In the genomic region with DNA sequence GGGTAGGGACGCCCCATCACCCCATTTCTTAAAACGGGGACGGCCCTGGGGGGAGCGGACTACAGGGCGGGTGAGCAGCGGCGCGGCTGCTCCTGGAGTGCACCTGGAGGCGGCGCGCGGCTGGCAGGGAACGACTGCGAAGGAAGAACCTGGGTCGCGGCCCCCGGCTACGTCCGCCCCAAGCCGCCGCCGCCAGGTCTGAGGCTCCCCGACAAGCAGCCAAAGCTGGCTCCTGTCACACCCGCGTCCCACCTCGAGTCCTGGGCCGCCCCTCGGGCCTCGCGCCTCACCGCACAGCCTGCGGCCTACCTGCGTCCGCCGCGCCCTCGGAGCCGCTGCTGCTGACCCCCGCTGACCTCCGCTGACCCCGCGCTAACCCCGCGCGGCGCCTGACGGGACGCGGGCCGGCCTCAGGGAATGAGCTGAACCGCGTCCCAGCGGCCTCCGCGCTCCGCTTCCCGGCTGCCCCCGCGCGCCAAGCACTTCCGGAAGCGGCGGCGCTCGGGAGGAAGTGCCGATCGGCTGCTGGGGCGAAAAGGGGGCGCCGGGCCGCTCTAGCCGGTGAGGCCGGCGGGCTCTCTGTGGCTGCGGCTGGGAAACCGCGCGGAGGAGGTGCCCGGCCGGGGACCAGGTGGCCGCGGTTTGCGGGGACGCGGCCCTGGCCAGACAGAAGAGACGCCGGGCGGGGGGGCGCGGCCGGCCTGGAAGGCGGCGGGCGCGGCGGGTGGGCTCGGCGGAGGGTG, we compare ENCODE assay signal across 1 cellular context.
TF ChIP-seq lines count a peak whose summit lies in the region.

A gene with protein sequence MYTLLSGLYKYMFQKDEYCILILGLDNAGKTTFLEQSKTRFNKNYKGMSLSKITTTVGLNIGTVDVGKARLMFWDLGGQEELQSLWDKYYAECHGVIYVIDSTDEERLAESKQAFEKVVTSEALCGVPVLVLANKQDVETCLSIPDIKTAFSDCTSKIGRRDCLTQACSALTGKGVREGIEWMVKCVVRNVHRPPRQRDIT (minus strand): TSS at position 419 of the 743 bp plus-strand sequence. CDS start 885 bp downstream, outside the sequence.
A gene with protein sequence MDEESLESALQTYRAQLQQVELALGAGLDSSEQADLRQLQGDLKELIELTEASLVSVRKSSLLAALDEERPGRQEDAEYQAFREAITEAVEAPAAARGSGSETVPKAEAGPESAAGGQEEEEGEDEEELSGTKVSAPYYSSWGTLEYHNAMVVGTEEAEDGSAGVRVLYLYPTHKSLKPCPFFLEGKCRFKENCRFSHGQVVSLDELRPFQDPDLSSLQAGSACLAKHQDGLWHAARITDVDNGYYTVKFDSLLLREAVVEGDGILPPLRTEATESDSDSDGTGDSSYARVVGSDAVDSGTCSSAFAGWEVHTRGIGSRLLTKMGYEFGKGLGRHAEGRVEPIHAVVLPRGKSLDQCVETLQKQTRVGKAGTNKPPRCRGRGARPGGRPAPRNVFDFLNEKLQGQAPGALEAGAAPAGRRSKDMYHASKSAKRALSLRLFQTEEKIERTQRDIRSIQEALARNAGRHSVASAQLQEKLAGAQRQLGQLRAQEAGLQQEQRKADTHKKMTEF (plus strand): TSS at position 482 of the 743 bp plus-strand sequence. CDS start 542 bp downstream, outside the sequence.

TF ChIP-seq in K562, 482 proteins besides CTCF, POLR2A, EP300 and RAD21 (continued from another document and continues in another):
- TF ChIP-seq, protein P1, sequence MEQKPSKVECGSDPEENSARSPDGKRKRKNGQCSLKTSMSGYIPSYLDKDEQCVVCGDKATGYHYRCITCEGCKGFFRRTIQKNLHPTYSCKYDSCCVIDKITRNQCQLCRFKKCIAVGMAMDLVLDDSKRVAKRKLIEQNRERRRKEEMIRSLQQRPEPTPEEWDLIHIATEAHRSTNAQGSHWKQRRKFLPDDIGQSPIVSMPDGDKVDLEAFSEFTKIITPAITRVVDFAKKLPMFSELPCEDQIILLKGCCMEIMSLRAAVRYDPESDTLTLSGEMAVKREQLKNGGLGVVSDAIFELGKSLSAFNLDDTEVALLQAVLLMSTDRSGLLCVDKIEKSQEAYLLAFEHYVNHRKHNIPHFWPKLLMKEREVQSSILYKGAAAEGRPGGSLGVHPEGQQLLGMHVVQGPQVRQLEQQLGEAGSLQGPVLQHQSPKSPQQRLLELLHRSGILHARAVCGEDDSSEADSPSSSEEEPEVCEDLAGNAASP (IDR thresholded peaks at IDR 0.05), result no peak
- TF ChIP-seq ARID2 (IDR thresholded peaks at IDR 0.05), result no peak
- TF ChIP-seq, protein P2, sequence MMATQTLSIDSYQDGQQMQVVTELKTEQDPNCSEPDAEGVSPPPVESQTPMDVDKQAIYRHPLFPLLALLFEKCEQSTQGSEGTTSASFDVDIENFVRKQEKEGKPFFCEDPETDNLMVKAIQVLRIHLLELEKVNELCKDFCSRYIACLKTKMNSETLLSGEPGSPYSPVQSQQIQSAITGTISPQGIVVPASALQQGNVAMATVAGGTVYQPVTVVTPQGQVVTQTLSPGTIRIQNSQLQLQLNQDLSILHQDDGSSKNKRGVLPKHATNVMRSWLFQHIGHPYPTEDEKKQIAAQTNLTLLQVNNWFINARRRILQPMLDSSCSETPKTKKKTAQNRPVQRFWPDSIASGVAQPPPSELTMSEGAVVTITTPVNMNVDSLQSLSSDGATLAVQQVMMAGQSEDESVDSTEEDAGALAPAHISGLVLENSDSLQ (IDR thresholded peaks at IDR 0.05), result no peak
- TF ChIP-seq POLR2AphosphoS5 (IDR thresholded peaks at IDR 0.05; ENCODE audit: control insufficient read depth, insufficient read depth, low read depth, low read length), result peak; percentile 55; the same call in 1 of the 2 replicates
- peak; percentile 83 for TF ChIP-seq HMGN3 (IDR thresholded peaks at IDR 0.05; ENCODE audit: borderline replicate concordance, extremely low read depth, insufficient read length, low read depth, low read length)
- TF ChIP-seq, protein P3, sequence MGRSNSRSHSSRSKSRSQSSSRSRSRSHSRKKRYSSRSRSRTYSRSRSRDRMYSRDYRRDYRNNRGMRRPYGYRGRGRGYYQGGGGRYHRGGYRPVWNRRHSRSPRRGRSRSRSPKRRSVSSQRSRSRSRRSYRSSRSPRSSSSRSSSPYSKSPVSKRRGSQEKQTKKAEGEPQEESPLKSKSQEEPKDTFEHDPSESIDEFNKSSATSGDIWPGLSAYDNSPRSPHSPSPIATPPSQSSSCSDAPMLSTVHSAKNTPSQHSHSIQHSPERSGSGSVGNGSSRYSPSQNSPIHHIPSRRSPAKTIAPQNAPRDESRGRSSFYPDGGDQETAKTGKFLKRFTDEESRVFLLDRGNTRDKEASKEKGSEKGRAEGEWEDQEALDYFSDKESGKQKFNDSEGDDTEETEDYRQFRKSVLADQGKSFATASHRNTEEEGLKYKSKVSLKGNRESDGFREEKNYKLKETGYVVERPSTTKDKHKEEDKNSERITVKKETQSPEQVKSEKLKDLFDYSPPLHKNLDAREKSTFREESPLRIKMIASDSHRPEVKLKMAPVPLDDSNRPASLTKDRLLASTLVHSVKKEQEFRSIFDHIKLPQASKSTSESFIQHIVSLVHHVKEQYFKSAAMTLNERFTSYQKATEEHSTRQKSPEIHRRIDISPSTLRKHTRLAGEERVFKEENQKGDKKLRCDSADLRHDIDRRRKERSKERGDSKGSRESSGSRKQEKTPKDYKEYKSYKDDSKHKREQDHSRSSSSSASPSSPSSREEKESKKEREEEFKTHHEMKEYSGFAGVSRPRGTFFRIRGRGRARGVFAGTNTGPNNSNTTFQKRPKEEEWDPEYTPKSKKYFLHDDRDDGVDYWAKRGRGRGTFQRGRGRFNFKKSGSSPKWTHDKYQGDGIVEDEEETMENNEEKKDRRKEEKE (IDR thresholded peaks at IDR 0.05; ENCODE audit: borderline replicate concordance in 1 of 2, control insufficient read depth in 1 of 2, low read depth in 2 of 2, low read length in 1 of 2), result 0 out of 4 replicates have a peak, but pooled peaks of 1 of the 2 experiments have one; percentile 73
- TF ChIP-seq, protein P4, sequence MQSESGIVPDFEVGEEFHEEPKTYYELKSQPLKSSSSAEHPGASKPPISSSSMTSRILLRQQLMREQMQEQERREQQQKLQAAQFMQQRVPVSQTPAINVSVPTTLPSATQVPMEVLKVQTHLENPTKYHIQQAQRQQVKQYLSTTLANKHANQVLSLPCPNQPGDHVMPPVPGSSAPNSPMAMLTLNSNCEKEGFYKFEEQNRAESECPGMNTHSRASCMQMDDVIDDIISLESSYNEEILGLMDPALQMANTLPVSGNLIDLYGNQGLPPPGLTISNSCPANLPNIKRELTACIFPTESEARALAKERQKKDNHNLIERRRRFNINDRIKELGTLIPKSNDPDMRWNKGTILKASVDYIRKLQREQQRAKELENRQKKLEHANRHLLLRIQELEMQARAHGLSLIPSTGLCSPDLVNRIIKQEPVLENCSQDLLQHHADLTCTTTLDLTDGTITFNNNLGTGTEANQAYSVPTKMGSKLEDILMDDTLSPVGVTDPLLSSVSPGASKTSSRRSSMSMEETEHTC (IDR thresholded peaks at IDR 0.05), result no peak
- TF ChIP-seq ZNF134 (CRISPR knock-in tag; conservative IDR thresholded peaks at IDR 0.05), result no peak; the same call in 1 of the 2 replicates
- TF ChIP-seq, protein P5, sequence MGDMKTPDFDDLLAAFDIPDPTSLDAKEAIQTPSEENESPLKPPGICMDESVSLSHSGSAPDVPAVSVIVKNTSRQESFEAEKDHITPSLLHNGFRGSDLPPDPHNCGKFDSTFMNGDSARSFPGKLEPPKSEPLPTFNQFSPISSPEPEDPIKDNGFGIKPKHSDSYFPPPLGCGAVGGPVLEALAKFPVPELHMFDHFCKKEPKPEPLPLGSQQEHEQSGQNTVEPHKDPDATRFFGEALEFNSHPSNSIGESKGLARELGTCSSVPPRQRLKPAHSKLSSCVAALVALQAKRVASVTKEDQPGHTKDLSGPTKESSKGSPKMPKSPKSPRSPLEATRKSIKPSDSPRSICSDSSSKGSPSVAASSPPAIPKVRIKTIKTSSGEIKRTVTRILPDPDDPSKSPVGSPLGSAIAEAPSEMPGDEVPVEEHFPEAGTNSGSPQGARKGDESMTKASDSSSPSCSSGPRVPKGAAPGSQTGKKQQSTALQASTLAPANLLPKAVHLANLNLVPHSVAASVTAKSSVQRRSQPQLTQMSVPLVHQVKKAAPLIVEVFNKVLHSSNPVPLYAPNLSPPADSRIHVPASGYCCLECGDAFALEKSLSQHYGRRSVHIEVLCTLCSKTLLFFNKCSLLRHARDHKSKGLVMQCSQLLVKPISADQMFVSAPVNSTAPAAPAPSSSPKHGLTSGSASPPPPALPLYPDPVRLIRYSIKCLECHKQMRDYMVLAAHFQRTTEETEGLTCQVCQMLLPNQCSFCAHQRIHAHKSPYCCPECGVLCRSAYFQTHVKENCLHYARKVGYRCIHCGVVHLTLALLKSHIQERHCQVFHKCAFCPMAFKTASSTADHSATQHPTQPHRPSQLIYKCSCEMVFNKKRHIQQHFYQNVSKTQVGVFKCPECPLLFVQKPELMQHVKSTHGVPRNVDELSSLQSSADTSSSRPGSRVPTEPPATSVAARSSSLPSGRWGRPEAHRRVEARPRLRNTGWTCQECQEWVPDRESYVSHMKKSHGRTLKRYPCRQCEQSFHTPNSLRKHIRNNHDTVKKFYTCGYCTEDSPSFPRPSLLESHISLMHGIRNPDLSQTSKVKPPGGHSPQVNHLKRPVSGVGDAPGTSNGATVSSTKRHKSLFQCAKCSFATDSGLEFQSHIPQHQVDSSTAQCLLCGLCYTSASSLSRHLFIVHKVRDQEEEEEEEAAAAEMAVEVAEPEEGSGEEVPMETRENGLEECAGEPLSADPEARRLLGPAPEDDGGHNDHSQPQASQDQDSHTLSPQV (IDR thresholded peaks at IDR 0.05), result peak; percentile 91
- peak; percentile 68; the same call in 1 of the 2 replicates for TF ChIP-seq CTBP1 (IDR thresholded peaks at IDR 0.05; ENCODE audit: borderline replicate concordance)
- peak; percentile 96 for TF ChIP-seq ELF1 (tag; IDR thresholded peaks at IDR 0.05)
- TF ChIP-seq MIER1 (IDR thresholded peaks at IDR 0.05; ENCODE audit: low read depth), result no peak
- TF ChIP-seq ETV6 (IDR thresholded peaks at IDR 0.05; ENCODE audit: borderline replicate concordance in 1 of 2, low read depth in 2 of 2, low read length in 1 of 2), result no peak
- TF ChIP-seq ETV6 (CRISPR knock-in tag; IDR thresholded peaks at IDR 0.05; ENCODE audit: borderline replicate concordance), result no peak
- TF ChIP-seq, protein P6, sequence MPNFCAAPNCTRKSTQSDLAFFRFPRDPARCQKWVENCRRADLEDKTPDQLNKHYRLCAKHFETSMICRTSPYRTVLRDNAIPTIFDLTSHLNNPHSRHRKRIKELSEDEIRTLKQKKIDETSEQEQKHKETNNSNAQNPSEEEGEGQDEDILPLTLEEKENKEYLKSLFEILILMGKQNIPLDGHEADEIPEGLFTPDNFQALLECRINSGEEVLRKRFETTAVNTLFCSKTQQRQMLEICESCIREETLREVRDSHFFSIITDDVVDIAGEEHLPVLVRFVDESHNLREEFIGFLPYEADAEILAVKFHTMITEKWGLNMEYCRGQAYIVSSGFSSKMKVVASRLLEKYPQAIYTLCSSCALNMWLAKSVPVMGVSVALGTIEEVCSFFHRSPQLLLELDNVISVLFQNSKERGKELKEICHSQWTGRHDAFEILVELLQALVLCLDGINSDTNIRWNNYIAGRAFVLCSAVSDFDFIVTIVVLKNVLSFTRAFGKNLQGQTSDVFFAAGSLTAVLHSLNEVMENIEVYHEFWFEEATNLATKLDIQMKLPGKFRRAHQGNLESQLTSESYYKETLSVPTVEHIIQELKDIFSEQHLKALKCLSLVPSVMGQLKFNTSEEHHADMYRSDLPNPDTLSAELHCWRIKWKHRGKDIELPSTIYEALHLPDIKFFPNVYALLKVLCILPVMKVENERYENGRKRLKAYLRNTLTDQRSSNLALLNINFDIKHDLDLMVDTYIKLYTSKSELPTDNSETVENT (CRISPR knock-in tag; IDR thresholded peaks at IDR 0.05), result no peak
- TF ChIP-seq GABPB2 (CRISPR knock-in tag; conservative IDR thresholded peaks at IDR 0.05), result no peak
- no peak for TF ChIP-seq ZBED1 (IDR thresholded peaks at IDR 0.05)
- TF ChIP-seq PTRF (tag; IDR thresholded peaks at IDR 0.05), result no peak
- TF ChIP-seq, protein P7, sequence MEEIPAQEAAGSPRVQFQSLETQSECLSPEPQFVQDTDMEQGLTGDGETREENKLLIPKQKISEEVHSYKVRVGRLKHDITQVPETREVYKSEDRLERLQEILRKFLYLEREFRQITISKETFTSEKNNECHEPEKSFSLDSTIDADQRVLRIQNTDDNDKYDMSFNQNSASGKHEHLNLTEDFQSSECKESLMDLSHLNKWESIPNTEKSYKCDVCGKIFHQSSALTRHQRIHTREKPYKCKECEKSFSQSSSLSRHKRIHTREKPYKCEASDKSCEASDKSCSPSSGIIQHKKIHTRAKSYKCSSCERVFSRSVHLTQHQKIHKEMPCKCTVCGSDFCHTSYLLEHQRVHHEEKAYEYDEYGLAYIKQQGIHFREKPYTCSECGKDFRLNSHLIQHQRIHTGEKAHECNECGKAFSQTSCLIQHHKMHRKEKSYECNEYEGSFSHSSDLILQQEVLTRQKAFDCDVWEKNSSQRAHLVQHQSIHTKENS (CRISPR knock-in tag; IDR thresholded peaks at IDR 0.05), result no peak
- no peak for TF ChIP-seq ZNF780A (CRISPR knock-in tag; IDR thresholded peaks at IDR 0.05)
- peak; percentile 92 for TF ChIP-seq RB1 (IDR thresholded peaks at IDR 0.05; ENCODE audit: low read depth)
- TF ChIP-seq ZNF124 (CRISPR knock-in tag; IDR thresholded peaks at IDR 0.05), result 0 out of 2 replicates have a peak, but pooled peaks have one; percentile 23
- peak; percentile 83 for TF ChIP-seq FUS (optimal IDR thresholded peaks at IDR 0.05; ENCODE audit: low read depth, low read length)
- TF ChIP-seq GTF2E2 (tag; IDR thresholded peaks at IDR 0.05), result peak; percentile 78; the same call in 1 of the 2 replicates
- TF ChIP-seq MAFF (IDR thresholded peaks at IDR 0.05; ENCODE audit: low read length), result no peak
- TF ChIP-seq CREB1 (IDR thresholded peaks at IDR 0.05), result peak; percentile 74
- TF ChIP-seq CREB1 (CRISPR knock-in tag; IDR thresholded peaks at IDR 0.05), result peak; percentile 65
- TF ChIP-seq ZNF586 (CRISPR knock-in tag; conservative IDR thresholded peaks at IDR 0.05), result no peak
- no peak for TF ChIP-seq ASH1L (IDR thresholded peaks at IDR 0.05; ENCODE audit: borderline replicate concordance, low read depth, partially characterized antibody)
- TF ChIP-seq CHCHD3 (CRISPR knock-in tag; IDR thresholded peaks at IDR 0.05), result no peak
- no peak for TF ChIP-seq MYBL2 (IDR thresholded peaks at IDR 0.05; ENCODE audit: low read depth)
- TF ChIP-seq MYBL2 (CRISPR knock-in tag; IDR thresholded peaks at IDR 0.05; ENCODE audit: borderline replicate concordance), result no peak
- TF ChIP-seq ZNF75A (CRISPR knock-in tag; IDR thresholded peaks at IDR 0.05), result no peak
- TF ChIP-seq DNMT1 (IDR thresholded peaks at IDR 0.05), result no peak
- TF ChIP-seq MED1 (CRISPR knock-in tag; IDR thresholded peaks at IDR 0.05; ENCODE audit: borderline replicate concordance), result no peak; the same call in 1 of the 2 replicates
- no peak for TF ChIP-seq BRCA1 (IDR thresholded peaks at IDR 0.05)
- no peak for TF ChIP-seq BRCA1 (CRISPR knock-in tag; IDR thresholded peaks at IDR 0.05)
- no peak for TF ChIP-seq HNRNPLL (IDR thresholded peaks at IDR 0.05; ENCODE audit: low read depth, low read length, poor library complexity, severe bottlenecking)
- TF ChIP-seq RBM39 (optimal IDR thresholded peaks at IDR 0.05; ENCODE audit: low read depth, low read length), result no peak
